ENCODE assay signal across 16 cellular contexts in genomic region chr6:18379376-18380117, GRCh38. TPM values are rescaled to one million over a fixed set of nuclear protein-coding genes. Genes with fewer than 3 reads are reported as not detected.
DNase-seq lines count a peak whose midpoint lies in the region; ATAC-seq and TF ChIP-seq lines count a peak whose summit lies in the region.
"Had no signal": no experiment of that assay in that cellular context is flagged by ENCODE, and none has a peak within 500 bp of the region (broad histone marks: within the 10 kb centered on the region; RNA-seq: fewer than 3 reads in every experiment).

No MANE protein-coding gene starts in this region.

- DNase-seq in DMS53 treated with DMSO at 0.1 percent for 48 hours (lab: John Stamatoyannopoulos, UW; ENCODE audit: unreplicated experiment), result peak; percentile 33
- DNase-seq in osteoblast (ENCODE audit: insufficient read length, low spot score, missing footprints), result peak; percentile 44
- DNase-seq in activated CD8-positive, alpha-beta memory T cell treated with anti-CD3 and anti-CD28 coated beads, Interleukin-2, amount 50 U/mL, for 48 hours, result no peak
- DNase-seq: CD8-positive, alpha-beta memory T cell; NCI-H146; NCI-H2081 treated with DMSO at 0.1 percent for 48 hours; NCI-H226; NCI-H774; SJCRH30; T-helper 1 cell had no signal

- H2AFZ ChIP-seq in ACC112 (ENCODE audit: low read length, unreplicated experiment), result peak overlapping the region; percentile 73
- peak overlapping the region; percentile 40; the same call in 1 of the 2 replicates for H2AFZ ChIP-seq in OCI-LY3 (ENCODE audit: low read depth, low read length)
- no peak overlapping the region for H2AFZ ChIP-seq in osteoblast (ENCODE audit: low read length)

- H3K9ac ChIP-seq in OCI-LY3 (ENCODE audit: low read length), result peak overlapping the region; percentile 12; the same call in 1 of the 2 replicates
- H3K9ac ChIP-seq: BLaER1 had no signal

- H3K27ac ChIP-seq in ACC112 (ENCODE audit: low read depth, low read length) (no peak overlapping the region), OCI-LY3 (ENCODE audit: low read length) (no peak overlapping the region), osteoblast (ENCODE audit: low read depth, low read length) (no peak overlapping the region)
- H3K27ac ChIP-seq: BLaER1, SJCRH30 had no signal

- H3K4me2 ChIP-seq in OCI-LY3 (ENCODE audit: low read length) (peak overlapping the region; percentile 81), osteoblast (ENCODE audit: insufficient read depth, low read length) (peak overlapping the region; percentile 14)
- H3K4me2 ChIP-seq: BLaER1 had no signal

- H3K4me3 ChIP-seq in ACC112 (ENCODE audit: low read depth, low read length), result no peak overlapping the region
- peak overlapping the region; percentile 60 for H3K4me3 ChIP-seq in OCI-LY3 (ENCODE audit: low read length)
- no peak overlapping the region for H3K4me3 ChIP-seq in osteoblast (ENCODE audit: insufficient read depth, low read length)
- H3K4me3 ChIP-seq: BLaER1, HAP-1, SJCRH30 had no signal

- TF ChIP-seq CTCF in OCI-LY3 (IDR thresholded peaks at IDR 0.05; ENCODE audit: low read depth, low read length) (no peak), osteoblast (IDR thresholded peaks at IDR 0.05; ENCODE audit: extremely low read depth, low read depth, low read length) (no peak)

- no peaks in the 10 kb centered on the region for H3K79me2 ChIP-seq in ACC112 (ENCODE audit: control insufficient read depth, insufficient read depth, low read length, unreplicated experiment)
- no peaks in the 10 kb centered on the region for H3K79me2 ChIP-seq in OCI-LY3 (ENCODE audit: low read length)
- no peaks in the 10 kb centered on the region for H3K79me2 ChIP-seq in osteoblast (ENCODE audit: insufficient read depth, low read length)

- H3K27me3 ChIP-seq in ACC112 (ENCODE audit: insufficient read depth, low read length) (no peaks in the 10 kb centered on the region), OCI-LY3 (ENCODE audit: low read depth, low read length) (no peaks in the 10 kb centered on the region), osteoblast (ENCODE audit: insufficient read depth, low read length) (no peaks in the 10 kb centered on the region)
- H3K27me3 ChIP-seq: BLaER1, SJCRH30 had no signal

- peaks cover 8% of the 10 kb centered on the region for H3K4me1 ChIP-seq in ACC112 (ENCODE audit: control insufficient read depth, insufficient read depth, low read length, unreplicated experiment)
- peaks cover 25% of the 10 kb centered on the region for H3K4me1 ChIP-seq in OCI-LY3 (ENCODE audit: low read length)
- H3K4me1 ChIP-seq in osteoblast (ENCODE audit: insufficient read depth, low read length), result no peaks in the 10 kb centered on the region
- H3K4me1 ChIP-seq: HAP-1, SJCRH30 had no signal

- no peaks in the 10 kb centered on the region for H3K36me3 ChIP-seq in ACC112 (ENCODE audit: insufficient read depth, low read length)
- H3K36me3 ChIP-seq in OCI-LY3 (replicated peaks; ENCODE audit: low read depth, low read length), result no peaks in the 10 kb centered on the region
- no peaks in the 10 kb centered on the region for H3K36me3 ChIP-seq in osteoblast (ENCODE audit: insufficient read depth, low read length)
- H3K36me3 ChIP-seq: BLaER1, HAP-1, SJCRH30 had no signal

- ATAC-seq in GM18870 (IDR thresholded peaks at IDR 0.05; ENCODE audit: unreplicated experiment), result no peak
- ATAC-seq in GM21360 (IDR thresholded peaks at IDR 0.05; ENCODE audit: unreplicated experiment), result no peak

- H4K20me1 ChIP-seq in OCI-LY3 (ENCODE audit: insufficient read depth, low read length) (no peaks in the 10 kb centered on the region), osteoblast (ENCODE audit: insufficient read depth, low read length) (no peaks in the 10 kb centered on the region)
- H4K20me1 ChIP-seq: BLaER1 had no signal

- H3K9me3 ChIP-seq in OCI-LY3 (ENCODE audit: insufficient read depth, low read length), result no peaks in the 10 kb centered on the region
- no peaks in the 10 kb centered on the region for H3K9me3 ChIP-seq in osteoblast (ENCODE audit: low read depth, low read length)
- H3K9me3 ChIP-seq: BLaER1, HAP-1, SJCRH30 had no signal

RNA-seq across cellular contexts. Expression of gene RNF144B, which starts 7.6 kb away (rescaled TPM):
- 4.4 and 5.8 TPM in 2 replicates for total RNA-seq in osteoblast
